In genomic region chr5:54320256-54320655, GRCh38 we compare ENCODE assay signal across 15 cellular contexts.
"Had no signal": no experiment of that assay in that cellular context is flagged by ENCODE, and none has a peak within 500 bp of the region (broad histone marks: within the 10 kb centered on the region; RNA-seq: fewer than 3 reads in every experiment).

No MANE protein-coding gene starts in this region.

- ATAC-seq: foreskin keratinocyte; naive thymus-derived CD8-positive, alpha-beta T cell; stimulated activated naive B cell treated with anti-CD40 and anti-IgM and Interleukin-4, amounts not matched to agents 10 μg/mL and 1 μg/mL and 100 μg/mL, for 72 hours; stimulated activated naive CD8-positive, alpha-beta T cell treated with anti-CD3 and anti-CD28 coated beads, Interleukin-15, amount 100 ng/mL, for 72 hours had no signal

- FAIRE-seq: endothelial cell of umbilical vein, keratinocyte had no signal

- DNase-seq: effector CD4-positive, alpha-beta T cell; endodermal cell; erythroblast; foreskin keratinocyte; immature natural killer cell; mesendoderm; naive thymus-derived CD8-positive, alpha-beta T cell; sigmoid colon; stimulated activated CD4-positive, alpha-beta T cell treated with anti-CD3 and anti-CD28 coated beads, Interleukin-2, amount 100 ng/mL, for 24 hours; stimulated activated CD4-positive, alpha-beta T cell treated with anti-CD3 and anti-CD28 coated beads, Interleukin-4, amount 100 ng/mL, for 4 hours; stimulated activated naive B cell treated with anti-CD40 and anti-IgM and Interleukin-4, amounts not matched to agents 10 μg/mL and 1 μg/mL and 100 μg/mL, for 72 hours; stimulated activated naive CD8-positive, alpha-beta T cell treated with anti-CD3 and anti-CD28 coated beads, Interleukin-15, amount 100 ng/mL, for 72 hours; transverse colon had no signal
